Comparison of ENCODE assay signal across 1 cellular context in genomic region chr20:53174454-53174853, GRCh38.
TF ChIP-seq lines count a peak whose summit lies in the region.

No MANE protein-coding gene starts in this region.

TF ChIP-seq in K562, 482 proteins besides CTCF, POLR2A, EP300 and RAD21 (continued from another document):
- TF ChIP-seq USF2 (CRISPR knock-in tag; IDR thresholded peaks at IDR 0.05): peak; percentile 60
